ENCODE assay signal across 14 cellular contexts in the genomic region with DNA sequence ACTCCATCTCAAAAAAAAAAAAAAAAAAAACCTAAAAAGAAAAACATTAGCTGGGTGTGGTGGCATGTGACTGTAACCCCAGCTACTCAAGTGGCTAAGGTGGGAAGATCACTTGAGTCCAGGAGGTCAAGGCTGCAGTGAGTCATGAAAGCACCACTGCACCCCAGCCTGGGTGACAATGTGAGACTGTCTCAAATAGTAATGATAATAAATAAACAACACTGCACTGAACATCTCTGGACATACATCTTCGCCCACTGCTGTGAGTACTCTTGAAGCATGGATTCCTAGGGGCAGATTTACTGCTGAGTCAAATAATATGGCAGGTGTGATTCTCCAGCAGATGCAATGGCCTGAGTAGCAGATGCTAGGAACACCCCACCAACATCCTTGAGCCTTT. TPM values are rescaled to one million over a fixed set of nuclear protein-coding genes. Genes with fewer than 3 reads are reported as not detected.
DNase-seq lines count a peak whose midpoint lies in the region; ATAC-seq and TF ChIP-seq lines count a peak whose summit lies in the region.
"Had no signal": no experiment of that assay in that cellular context is flagged by ENCODE, and none has a peak within 500 bp of the region (broad histone marks: within the 10 kb centered on the region; RNA-seq: fewer than 3 reads in every experiment).

No MANE protein-coding gene starts in this region.

- no peaks in the 10 kb centered on the region for H3K27me3 Mint-ChIP-seq in osteocyte (ENCODE audit: unreplicated experiment)
- H3K27me3 Mint-ChIP-seq: activated CD8-positive, alpha-beta T cell treated with anti-CD3 and anti-CD28 coated beads for 36 hours had no signal

- peak; percentile 20 for DNase-seq in CD1c-positive myeloid dendritic cell (ENCODE audit: extremely low spot score)
- peak; percentile 54 for DNase-seq in LoVo (ENCODE audit: low spot score)
- no peak for DNase-seq in osteocyte (ENCODE audit: extremely low spot score, unreplicated experiment)
- DNase-seq in stimulated activated CD8-positive, alpha-beta memory T cell treated with anti-CD3 and anti-CD28 coated beads, Interleukin-4, amount 100 ng/mL, for 48 hours: no peak
- no peak for DNase-seq in NCI-H2107 treated with DMSO at 0.1 percent for 48 hours (lab: John Stamatoyannopoulos, UW; ENCODE audit: unreplicated experiment)
- DNase-seq: activated CD8-positive, alpha-beta T cell treated with anti-CD3 and anti-CD28 coated beads for 36 hours; activated effector memory CD4-positive, alpha-beta T cell treated with anti-CD3 and anti-CD28 coated beads, Interleukin-2, amount 50 U/mL, for 16 hours; midbrain; NCI-H446 treated with DMSO at 0.1 percent for 48 hours; stimulated activated CD4-positive, alpha-beta T cell treated with anti-CD3 and anti-CD28 coated beads, Interleukin-4, amount 100 ng/mL, for 4 hours; stimulated activated naive CD4-positive, alpha-beta T cell treated with Interleukin-2 at 50 U/mL for 16 hours had no signal

- H3K27ac Mint-ChIP-seq in osteocyte (ENCODE audit: unreplicated experiment): peak overlapping the region; percentile 56
- H3K27ac Mint-ChIP-seq: activated CD8-positive, alpha-beta T cell treated with anti-CD3 and anti-CD28 coated beads for 36 hours had no signal

- no peak for TF ChIP-seq CTCF in osteocyte (IDR thresholded peaks at IDR 0.05)

- ATAC-seq in activated CD4-positive, CD25-positive, alpha-beta regulatory T cell treated with anti-CD3 and anti-CD28 coated beads, Interleukin-2, amount 50 U/mL, for 24 hours: no peak
- no peak for ATAC-seq in HG03108 (IDR thresholded peaks at IDR 0.05; ENCODE audit: unreplicated experiment)
- ATAC-seq: activated CD8-positive, alpha-beta T cell treated with anti-CD3 and anti-CD28 coated beads for 36 hours had no signal

- no peaks in the 10 kb centered on the region for H3K9me3 Mint-ChIP-seq in osteocyte (ENCODE audit: unreplicated experiment)
- H3K9me3 Mint-ChIP-seq: activated CD8-positive, alpha-beta T cell treated with anti-CD3 and anti-CD28 coated beads for 36 hours had no signal

- H3K36me3 Mint-ChIP-seq in osteocyte (ENCODE audit: unreplicated experiment): peaks cover 1% of the 10 kb centered on the region

- H3K4me1 Mint-ChIP-seq in osteocyte (ENCODE audit: unreplicated experiment): peaks cover 60% of the 10 kb centered on the region

- peak overlapping the region; percentile 79 for H3K27ac ChIP-seq in cingulate gyrus (ENCODE audit: low read depth, low read length)

- H3K4me3 Mint-ChIP-seq in osteocyte (ENCODE audit: unreplicated experiment): no peak overlapping the region
- H3K4me3 Mint-ChIP-seq: activated CD8-positive, alpha-beta T cell treated with anti-CD3 and anti-CD28 coated beads for 36 hours had no signal

RNA-seq across cellular contexts. Expression of gene ABCB9, which starts 23.7 kb away (rescaled TPM):
- 13.1 and 13.4 TPM in 2 replicates for total RNA-seq in osteocyte

RNA-seq across cellular contexts. Expression of gene OGFOD2, which starts 32.4 kb away (rescaled TPM):
- 16.7 and 20.2 TPM in 2 replicates for total RNA-seq in osteocyte

RNA-seq across cellular contexts. Expression of gene ARL6IP4, which starts 37.9 kb away (rescaled TPM):
- total RNA-seq in osteocyte: 166 and 171 TPM in 2 replicates

RNA-seq across cellular contexts. Expression of gene VPS37B, which starts 46.7 kb away (rescaled TPM):
- 27.5 and 29.9 TPM in 2 replicates for total RNA-seq in osteocyte

Comparison
In these comparisons a context has a peak if more than half of its experiments do, and no peak if none do; other contexts are left out.
1. DNase-seq: peak in CD1c-positive myeloid dendritic cell (single experiment) and LoVo (single experiment); none in osteocyte (single experiment), stimulated activated CD8-positive, alpha-beta memory T cell treated with anti-CD3 and anti-CD28 coated beads, Interleukin-4, amount 100 ng/mL, for 48 hours (single experiment) and NCI-H2107 treated with DMSO at 0.1 percent for 48 hours (single experiment).